Comparison of ENCODE assay signal across 1 cellular context in the genomic region with DNA sequence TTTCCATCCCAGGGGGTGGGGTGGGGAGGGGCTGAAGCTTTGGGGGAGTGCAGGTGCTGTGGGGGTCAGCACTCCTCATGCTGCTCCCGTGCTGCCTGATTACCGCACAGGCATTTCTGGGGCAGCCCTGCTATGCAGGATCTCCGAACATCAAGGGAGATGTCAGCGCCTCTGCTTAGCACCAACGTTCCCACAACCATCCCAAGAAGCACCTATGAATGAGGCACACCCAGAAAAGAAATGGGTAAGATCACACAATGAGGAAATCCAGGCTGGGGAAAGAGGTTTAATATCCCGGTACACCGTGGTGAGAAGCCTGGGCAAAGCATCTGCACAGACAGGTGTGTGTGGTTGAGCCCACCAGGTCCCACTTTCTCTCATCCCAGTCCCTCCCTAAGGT.
TF ChIP-seq lines count a peak whose summit lies in the region.

No MANE protein-coding gene starts in this region.

TF ChIP-seq in K562, 482 proteins besides CTCF, POLR2A, EP300 and RAD21:
- 0 out of 2 replicates have a peak, but pooled peaks have one; percentile 25 for TF ChIP-seq MYNN (IDR thresholded peaks at IDR 0.05)
- TF ChIP-seq MYNN (CRISPR knock-in tag; IDR thresholded peaks at IDR 0.05), result no peak
- TF ChIP-seq, protein P1, sequence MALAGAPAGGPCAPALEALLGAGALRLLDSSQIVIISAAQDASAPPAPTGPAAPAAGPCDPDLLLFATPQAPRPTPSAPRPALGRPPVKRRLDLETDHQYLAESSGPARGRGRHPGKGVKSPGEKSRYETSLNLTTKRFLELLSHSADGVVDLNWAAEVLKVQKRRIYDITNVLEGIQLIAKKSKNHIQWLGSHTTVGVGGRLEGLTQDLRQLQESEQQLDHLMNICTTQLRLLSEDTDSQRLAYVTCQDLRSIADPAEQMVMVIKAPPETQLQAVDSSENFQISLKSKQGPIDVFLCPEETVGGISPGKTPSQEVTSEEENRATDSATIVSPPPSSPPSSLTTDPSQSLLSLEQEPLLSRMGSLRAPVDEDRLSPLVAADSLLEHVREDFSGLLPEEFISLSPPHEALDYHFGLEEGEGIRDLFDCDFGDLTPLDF (CRISPR knock-in tag; IDR thresholded peaks at IDR 0.05), result no peak
- peak; percentile 64 for TF ChIP-seq SUPT5H (IDR thresholded peaks at IDR 0.05)
- 0 out of 2 replicates have a peak, but pooled peaks have one; percentile 21 for TF ChIP-seq POLR2G (IDR thresholded peaks at IDR 0.05; ENCODE audit: low read depth, low read length)
- TF ChIP-seq PHF21A (IDR thresholded peaks at IDR 0.05; ENCODE audit: borderline replicate concordance, low read depth), result no peak
- peak; percentile 84; the same call in 1 of the 2 replicates for TF ChIP-seq POLR2AphosphoS2 (IDR thresholded peaks at IDR 0.05; ENCODE audit: low read length)
- TF ChIP-seq SIN3A (IDR thresholded peaks at IDR 0.05; ENCODE audit: borderline replicate concordance in 2 of 2, control insufficient read depth in 1 of 2, low read depth in 2 of 2, low read length in 2 of 2), result 0 out of 4 replicates have a peak, but pooled peaks of 1 of the 2 experiments have one; percentile 22
- no peak for TF ChIP-seq CCAR2 (IDR thresholded peaks at IDR 0.05; ENCODE audit: low read depth, low read length)
